In the genomic region with DNA sequence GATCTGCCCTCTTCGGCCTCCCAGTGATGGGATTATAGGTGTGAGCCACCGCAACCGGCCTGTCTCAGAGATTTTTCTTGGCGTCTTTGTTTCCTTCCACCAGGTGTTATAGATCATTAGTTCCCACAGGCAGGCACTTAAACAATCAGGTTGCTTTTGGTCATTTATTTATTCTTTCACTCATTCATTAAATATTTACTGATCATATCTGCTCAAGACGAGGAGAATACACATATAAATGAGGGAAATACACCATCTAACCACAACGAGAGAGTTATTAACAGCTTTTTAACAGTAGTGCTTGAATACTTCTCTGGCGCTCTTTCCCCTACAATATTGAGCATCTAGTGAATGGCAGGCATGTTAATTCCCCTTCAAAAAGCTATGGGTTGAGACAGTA, we compare ENCODE assay signal across 27 cellular contexts. TPM values are rescaled to one million over a fixed set of nuclear protein-coding genes. Genes with fewer than 3 reads are reported as not detected.
"Had no signal": no experiment of that assay in that cellular context is flagged by ENCODE, and none has a peak within 500 bp of the region (broad histone marks: within the 10 kb centered on the region; RNA-seq: fewer than 3 reads in every experiment).

No MANE protein-coding gene starts in this region.

- H3K36me3 Mint-ChIP-seq: natural killer cell treated with Interleukin-12 subunit alpha and Interleukin-12 subunit beta and Interleukin-15 and Interleukin-18, amount 100 ng/mL, for 72 hours; stimulated activated memory B cell treated with anti-CD40 and anti-IgM and Interleukin-4, amounts not matched to agents 10 μg/mL and 1 μg/mL and 100 μg/mL, for 72 hours had no signal

- H3K36me3 ChIP-seq: heart left ventricle, right lobe of liver, tibial nerve had no signal

- H3K9me3 Mint-ChIP-seq: natural killer cell treated with Interleukin-12 subunit alpha and Interleukin-12 subunit beta and Interleukin-15 and Interleukin-18, amount 100 ng/mL, for 72 hours; stimulated activated memory B cell treated with anti-CD40 and anti-IgM and Interleukin-4, amounts not matched to agents 10 μg/mL and 1 μg/mL and 100 μg/mL, for 72 hours; stimulated activated naive CD8-positive, alpha-beta T cell treated with anti-CD3 and anti-CD28 coated beads, Interleukin-15, Interleukin-2, amounts not matched to agents 100 ng/mL and 50 ng/mL, for 24 hours had no signal

- H3K4me1 ChIP-seq: parathyroid adenoma, psoas muscle had no signal

- H3K27ac ChIP-seq: dorsolateral prefrontal cortex, heart left ventricle, parathyroid adenoma, psoas muscle, right lobe of liver, tibial nerve had no signal

- H3K27me3 ChIP-seq: dorsolateral prefrontal cortex, heart left ventricle, right lobe of liver, tibial nerve had no signal

- H3K9ac ChIP-seq: parathyroid adenoma had no signal

- H3K4me3 Mint-ChIP-seq: natural killer cell treated with Interleukin-12 subunit alpha and Interleukin-12 subunit beta and Interleukin-15 and Interleukin-18, amount 100 ng/mL, for 72 hours; stimulated activated memory B cell treated with anti-CD40 and anti-IgM and Interleukin-4, amounts not matched to agents 10 μg/mL and 1 μg/mL and 100 μg/mL, for 72 hours; stimulated activated naive CD8-positive, alpha-beta T cell treated with anti-CD3 and anti-CD28 coated beads, Interleukin-15, Interleukin-2, amounts not matched to agents 100 ng/mL and 50 ng/mL, for 24 hours had no signal

- ATAC-seq: heart left ventricle; left colon; left ventricle myocardium superior; natural killer cell treated with Interleukin-12 subunit alpha and Interleukin-12 subunit beta and Interleukin-15 and Interleukin-18, amount 100 ng/mL, for 72 hours; psoas muscle; right lobe of liver; stimulated activated memory B cell treated with anti-CD40 and anti-IgM and Interleukin-4, amounts not matched to agents 10 μg/mL and 1 μg/mL and 100 μg/mL, for 72 hours had no signal

- H3K27ac Mint-ChIP-seq: natural killer cell treated with Interleukin-12 subunit alpha and Interleukin-12 subunit beta and Interleukin-15 and Interleukin-18, amount 100 ng/mL, for 72 hours; stimulated activated memory B cell treated with anti-CD40 and anti-IgM and Interleukin-4, amounts not matched to agents 10 μg/mL and 1 μg/mL and 100 μg/mL, for 72 hours; stimulated activated naive CD8-positive, alpha-beta T cell treated with anti-CD3 and anti-CD28 coated beads, Interleukin-15, Interleukin-2, amounts not matched to agents 100 ng/mL and 50 ng/mL, for 24 hours had no signal

- H3K4me3 ChIP-seq: dorsolateral prefrontal cortex, heart left ventricle, lung, psoas muscle, right lobe of liver, tibial nerve had no signal

- H3K9me3 ChIP-seq: heart left ventricle, psoas muscle, right lobe of liver, tibial nerve had no signal

- DNase-seq: cortex of kidney; dorsolateral prefrontal cortex; effector CD8-positive, alpha-beta T cell; foreskin melanocyte; heart left ventricle; hippocampal formation; left colon; left ventricle myocardium superior; mesenchymal stem cell; midbrain; occipital lobe; psoas muscle; right lobe of liver; stimulated activated CD4-positive, alpha-beta T cell treated with anti-CD3 and anti-CD28 coated beads, Interleukin-15, amount 100 ng/mL, for 24 hours; stimulated activated CD4-positive, alpha-beta T cell treated with anti-CD3 and anti-CD28 coated beads, Interleukin-1b, Interleukin-23, amount 100 ng/mL, for 48 hours; stimulated activated CD4-positive, alpha-beta T cell treated with anti-CD3 and anti-CD28 coated beads, Interleukin-4, amount 100 ng/mL, for 24 hours had no signal

- H2AFZ ChIP-seq: parathyroid adenoma had no signal

RNA-seq across cellular contexts. Expression of a gene that starts 41.3 kb away (rescaled TPM):
- total RNA-seq: glomerular endothelial cell; kidney epithelial cell; left colon; left ventricle myocardium superior; lung; natural killer cell treated with Interleukin-12 subunit alpha and Interleukin-12 subunit beta and Interleukin-15 and Interleukin-18, amount 100 ng/mL, for 72 hours; occipital lobe; psoas muscle; right lobe of liver; temporal lobe; tibial nerve had no signal
- polyA plus RNA-seq: esophagus, heart left ventricle, lung, psoas muscle, urinary bladder had no signal

RNA-seq across cellular contexts. Expression of a gene that starts 51.4 kb away (rescaled TPM):
- total RNA-seq: natural killer cell treated with Interleukin-12 subunit alpha and Interleukin-12 subunit beta and Interleukin-15 and Interleukin-18, amount 100 ng/mL, for 72 hours had no signal
